In genomic region chr7:14158111-14158510, GRCh38 we compare ENCODE assay signal across 16 cellular contexts.
DNase-seq lines count a peak whose midpoint lies in the region; TF ChIP-seq lines count a peak whose summit lies in the region.
"Had no signal": no experiment of that assay in that cellular context is flagged by ENCODE, and none has a peak within 500 bp of the region (broad histone marks: within the 10 kb centered on the region; RNA-seq: fewer than 3 reads in every experiment).

No MANE protein-coding gene starts in this region.

- H3K27ac Mint-ChIP-seq in osteocyte (ENCODE audit: unreplicated experiment): no peak overlapping the region
- H3K27ac Mint-ChIP-seq: CD14-positive monocyte; CD4-positive, alpha-beta memory T cell; GM23338 had no signal

- no peaks in the 10 kb centered on the region for H3K36me3 Mint-ChIP-seq in osteocyte (ENCODE audit: unreplicated experiment)
- H3K36me3 Mint-ChIP-seq: CD14-positive monocyte; CD4-positive, alpha-beta memory T cell had no signal

- TF ChIP-seq CTCF in osteocyte (IDR thresholded peaks at IDR 0.05): no peak

- DNase-seq in NCI-H1105 treated with DMSO at 0.1 percent for 48 hours (lab: John Stamatoyannopoulos, UW) (peak; percentile 47), NCI-H1105 (lab: John Stamatoyannopoulos, UW) (no peak), NCI-H2171 treated with DMSO at 0.1 percent for 48 hours (lab: John Stamatoyannopoulos, UW) (peak; percentile 44), cerebellar nuclear complex (lab: John Stamatoyannopoulos, UW) (peak; percentile 32 to 76), ecto neural progenitor cell (ENCODE audit: low spot score) (no peak), NCI-H2081 treated with DMSO at 0.1 percent for 48 hours (lab: John Stamatoyannopoulos, UW) (no peak), osteocyte (ENCODE audit: extremely low spot score, unreplicated experiment) (no peak)
- DNase-seq: 8988T; Calu3; CD4-positive, alpha-beta memory T cell; DMS153; DMS79; GF-D8; HCEC 1CT had no signal

- no peak overlapping the region for H3K4me3 Mint-ChIP-seq in osteocyte (ENCODE audit: unreplicated experiment)
- H3K4me3 Mint-ChIP-seq: CD14-positive monocyte; CD4-positive, alpha-beta memory T cell; GM23338 had no signal

- no peaks in the 10 kb centered on the region for H3K9me3 Mint-ChIP-seq in osteocyte (ENCODE audit: unreplicated experiment)

- H3K4me1 Mint-ChIP-seq in osteocyte (ENCODE audit: unreplicated experiment): no peaks in the 10 kb centered on the region
- H3K4me1 Mint-ChIP-seq: CD14-positive monocyte had no signal

- no peaks in the 10 kb centered on the region for H3K27me3 Mint-ChIP-seq in osteocyte (ENCODE audit: unreplicated experiment)
- H3K27me3 Mint-ChIP-seq: CD4-positive, alpha-beta memory T cell had no signal

Comparison
In these comparisons a context has a peak if more than half of its experiments do, and no peak if none do; other contexts are left out.
1. DNase-seq: peak in NCI-H1105 treated with DMSO at 0.1 percent for 48 hours (single experiment), NCI-H2171 treated with DMSO at 0.1 percent for 48 hours (single experiment) and cerebellar nuclear complex (2 of 2); none in NCI-H1105 (single experiment), ecto neural progenitor cell (single experiment), NCI-H2081 treated with DMSO at 0.1 percent for 48 hours (single experiment) and osteocyte (single experiment).